ENCODE assay signal across 18 cellular contexts in the genomic region with DNA sequence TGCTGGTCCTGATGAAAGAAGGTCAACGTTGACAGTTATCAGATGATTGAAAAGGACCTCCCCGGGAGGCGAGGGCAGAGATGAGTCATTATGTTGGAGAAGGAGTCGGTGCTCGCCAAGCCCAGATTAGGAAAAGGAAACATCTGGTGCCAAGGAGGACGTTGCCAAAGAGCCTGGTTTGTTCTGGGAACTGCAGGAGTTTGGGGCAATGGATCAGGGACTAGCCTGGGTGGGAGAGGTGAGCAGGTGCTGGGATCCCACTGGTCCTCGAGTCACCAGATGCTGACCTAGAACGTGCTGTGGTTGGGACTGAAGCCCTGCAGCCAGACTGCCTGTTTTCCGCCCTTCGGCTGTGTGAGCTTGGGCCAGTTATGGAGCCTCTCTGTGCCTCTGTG.
DNase-seq lines count a peak whose midpoint lies in the region; ATAC-seq, FAIRE-seq and TF ChIP-seq lines count a peak whose summit lies in the region.
"Had no signal": no experiment of that assay in that cellular context is flagged by ENCODE, and none has a peak within 500 bp of the region (broad histone marks: within the 10 kb centered on the region; RNA-seq: fewer than 3 reads in every experiment).

No MANE protein-coding gene starts in this region.

- TF ChIP-seq EP300 in tibial nerve (IDR thresholded peaks at IDR 0.05), result no peak

- ATAC-seq in omental fat pad (ENCODE audit: low FRiP score), result peak; percentile 57
- ATAC-seq in GM18909 (IDR thresholded peaks at IDR 0.05; ENCODE audit: poor library complexity, unreplicated experiment), result no peak

- H3K9me3 ChIP-seq in MG63 (no peaks in the 10 kb centered on the region), endothelial cell of umbilical vein (replicated peaks; ENCODE audit: control insufficient read depth, insufficient read depth, low read length) (no peaks in the 10 kb centered on the region), kidney (ENCODE audit: control insufficient read depth in 1 of 2, low read length in 2 of 2) (no peaks in the 10 kb centered on the region), tibial nerve (no peaks in the 10 kb centered on the region)

- no peak overlapping the region for H3K9ac ChIP-seq in endothelial cell of umbilical vein (replicated peaks; ENCODE audit: extremely low read depth, insufficient read depth, low read length)
- H3K9ac ChIP-seq in kidney (ENCODE audit: low read length in 2 of 2), result no peak overlapping the region

- H3K36me3 ChIP-seq in MG63, result no peaks in the 10 kb centered on the region
- H3K36me3 ChIP-seq in endothelial cell of umbilical vein (ENCODE audit: control insufficient read depth in 2 of 2, extremely low read depth in 1 of 2, insufficient read depth in 2 of 2, low read length in 2 of 2), result no peaks in the 10 kb centered on the region
- H3K36me3 ChIP-seq in kidney (ENCODE audit: control insufficient read depth in 1 of 2, insufficient read depth in 2 of 2, low read length in 2 of 2), result no peaks in the 10 kb centered on the region
- no peaks in the 10 kb centered on the region for H3K36me3 ChIP-seq in tibial nerve
- H3K36me3 ChIP-seq: brain microvascular endothelial cell had no signal

- DNase-seq in Daoy (ENCODE audit: low read depth), result peak; percentile 10
- peak; percentile 75 for DNase-seq in MG63
- DNase-seq in endothelial cell of umbilical vein (ENCODE audit: low read depth, low spot score), result peak; percentile 90
- no peak for DNase-seq in omental fat pad (ENCODE audit: low spot score)
- no peak for DNase-seq in kidney
- no peak for DNase-seq in tibial nerve (ENCODE audit: low spot score in 2 of 2)
- no peak for DNase-seq in central memory CD4-positive, alpha-beta T cell
- DNase-seq: activated CD4-positive, alpha-beta T cell treated with anti-CD3 and anti-CD28 coated beads, Interleukin-2, amount 10 ng/mL, durations not matched to agents 24 days and 14 days; activated naive CD4-positive, alpha-beta T cell treated with anti-CD3 and anti-CD28 coated beads, Interleukin-2, amount 10 ng/mL, durations not matched to agents 7 days and 5 days; brain microvascular endothelial cell; CD4-positive, alpha-beta T cell; effector CD4-positive, alpha-beta T cell; immature natural killer cell; MM.1S; NCI-H2081 treated with DMSO at 0.1 percent for 48 hours; NCI-H774; stimulated activated CD4-positive, alpha-beta T cell treated with anti-CD3 and anti-CD28 coated beads, Interleukin-4, amount 100 ng/mL, for 4 hours had no signal

- intact Hi-C loops in endothelial cell of umbilical vein (cut with micrococcal nuclease) (loop anchor here (1.0 to 5.0 kb wide), 3 partner anchors 12 to 44 kb away; no protein-coding TSS in a partner anchor), kidney (cut with DNase I) (no loop called here)

- CTCF ChIA-PET in endothelial cell of umbilical vein (lab: Charles Lee), result interaction anchor here (1.4 to 3.1 kb wide), 4 partner anchors 12 to 41 kb away, joined by 5 to 26 read pairs (median 16); no protein-coding TSS in a partner anchor

- no peaks in the 10 kb centered on the region for H3K79me2 ChIP-seq in endothelial cell of umbilical vein (ENCODE audit: control insufficient read depth, insufficient read depth, low read length)

- H3K9me1 ChIP-seq in endothelial cell of umbilical vein (replicated peaks; ENCODE audit: control insufficient read depth, extremely low read depth, insufficient read depth, low read length), result no peaks in the 10 kb centered on the region

- H3K27me3 ChIP-seq in MG63 (no peaks in the 10 kb centered on the region), endothelial cell of umbilical vein (ENCODE audit: control insufficient read depth in 2 of 2, insufficient read depth in 2 of 2, low read length in 2 of 2) (no peaks in the 10 kb centered on the region), tibial nerve (no peaks in the 10 kb centered on the region)
- H3K27me3 ChIP-seq: brain microvascular endothelial cell had no signal

- FAIRE-seq in endothelial cell of umbilical vein (lab: Jason Lieb, UNC), result peak; percentile 97
- FAIRE-seq in kidney (lab: Jason Lieb, UNC), result no peak

- H3K27ac ChIP-seq in endothelial cell of umbilical vein (ENCODE audit: insufficient read depth, low read depth, low read length), result peak overlapping the region; percentile 27
- H3K27ac ChIP-seq in kidney (ENCODE audit: low read depth in 2 of 2, low read length in 2 of 2), result no peak overlapping the region
- no peak overlapping the region for H3K27ac ChIP-seq in tibial nerve
- H3K27ac ChIP-seq: brain microvascular endothelial cell had no signal

- H2AFZ ChIP-seq in endothelial cell of umbilical vein (ENCODE audit: low read depth, low read length), result no peak overlapping the region

- dilution Hi-C loops in endothelial cell of umbilical vein (cut with MboI; ENCODE audit: extremely low pct_ligation_motif_present, low sequenced_read_pairs), result no loop called here

- WGBS in tibial nerve, 2 donors, result 54 to 63% methylated on average over 10 of the region's 10 CpGs

- no peaks in the 10 kb centered on the region for H4K20me1 ChIP-seq in endothelial cell of umbilical vein (replicated peaks; ENCODE audit: control insufficient read depth, extremely low read depth, insufficient read depth, low read length)

- H3K4me3 ChIP-seq in MG63 (no peak overlapping the region), endothelial cell of umbilical vein (replicated peaks in 1 of 3; ENCODE audit: insufficient read depth in 1 of 3, low read depth in 1 of 3, low read length in 3 of 3) (no peak overlapping the region), kidney (ENCODE audit: low read length in 2 of 2) (no peak overlapping the region), tibial nerve (no peak overlapping the region)

- TF ChIP-seq CTCF in endothelial cell of umbilical vein (IDR thresholded peaks at IDR 0.05; ENCODE audit: extremely low read depth in 1 of 2, insufficient read depth in 1 of 2, low read depth in 1 of 2, low read length in 2 of 2), result no peak
- no peak for TF ChIP-seq CTCF in omental fat pad (IDR thresholded peaks at IDR 0.05)
- no peak for TF ChIP-seq CTCF in kidney (IDR thresholded peaks at IDR 0.05; ENCODE audit: borderline replicate concordance, extremely low read depth, insufficient read depth)
- TF ChIP-seq CTCF in tibial nerve (IDR thresholded peaks at IDR 0.05), result no peak

- peaks cover 41% of the 10 kb centered on the region for H3K4me1 ChIP-seq in endothelial cell of umbilical vein (ENCODE audit: control insufficient read depth, extremely low read depth, insufficient read depth, low read length)
- H3K4me1 ChIP-seq in kidney (ENCODE audit: control insufficient read depth in 1 of 2, insufficient read depth in 1 of 2, low read depth in 1 of 2, low read length in 2 of 2), result no peaks in the 10 kb centered on the region
- peaks cover 0 to 7% (median 0%) of the 10 kb centered on the region in 4 donors for H3K4me1 ChIP-seq in tibial nerve

- H3K4me2 ChIP-seq in endothelial cell of umbilical vein (ENCODE audit: insufficient read depth, low read length), result no peak overlapping the region

- TF ChIP-seq POLR2A in endothelial cell of umbilical vein (IDR thresholded peaks at IDR 0.05; ENCODE audit: low read depth, low read length), result no peak
- no peak for TF ChIP-seq POLR2A in tibial nerve (IDR thresholded peaks at IDR 0.05)

- POLR2A ChIA-PET in endothelial cell of umbilical vein (lab: Charles Lee), result no interaction called here

- no TSS peak for BruUV-seq in endothelial cell of umbilical vein (replicated peaks; lab: Mats Ljungman, UMichigan)

TF ChIP-seq in endothelial cell of umbilical vein, 7 proteins besides CTCF, POLR2A, EP300 and RAD21:
- TF ChIP-seq JUN (IDR thresholded peaks at IDR 0.05; ENCODE audit: borderline replicate concordance, insufficient read depth, insufficient read length, low read depth) (peak; percentile 84), GATA2 (IDR thresholded peaks at IDR 0.05; ENCODE audit: insufficient read depth, insufficient read length, low read depth, low read length) (peak; percentile 88), FOS (IDR thresholded peaks at IDR 0.05; ENCODE audit: borderline replicate concordance, insufficient read depth, low read length) (peak; percentile 90), POLR2AphosphoS5 (IDR thresholded peaks at IDR 0.05; ENCODE audit: insufficient read depth, low read depth, low read length) (peak; percentile 76), MYC (IDR thresholded peaks at IDR 0.05; ENCODE audit: low read depth, low read length) (no peak), EZH2 (IDR thresholded peaks at IDR 0.05; ENCODE audit: borderline replicate concordance, low read depth, low read length, severe bottlenecking) (no peak)
- TF ChIP-seq, protein P1, sequence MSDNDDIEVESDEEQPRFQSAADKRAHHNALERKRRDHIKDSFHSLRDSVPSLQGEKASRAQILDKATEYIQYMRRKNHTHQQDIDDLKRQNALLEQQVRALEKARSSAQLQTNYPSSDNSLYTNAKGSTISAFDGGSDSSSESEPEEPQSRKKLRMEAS (IDR thresholded peaks at IDR 0.05; ENCODE audit: insufficient read depth, insufficient read length), result no peak
TF ChIP-seq in endothelial cell of umbilical vein: peak in this region for 4.

Comparison
In these comparisons a context has a peak if more than half of its experiments do, and no peak if none do; other contexts are left out.
1. DNase-seq: peak in Daoy (single experiment), MG63 (single experiment) and endothelial cell of umbilical vein (single experiment); none in omental fat pad (single experiment), kidney (single experiment), tibial nerve (0 of 2) and central memory CD4-positive, alpha-beta T cell (single experiment).